ENCODE assay signal across 9 cellular contexts in genomic region chr1:40232444-40232843, GRCh38. TPM values are rescaled to one million over a fixed set of nuclear protein-coding genes. Genes with fewer than 3 reads are reported as not detected.
DNase-seq lines count a peak whose midpoint lies in the region; ATAC-seq and TF ChIP-seq lines count a peak whose summit lies in the region.
"Had no signal": no experiment of that assay in that cellular context is flagged by ENCODE, and none has a peak within 500 bp of the region (broad histone marks: within the 10 kb centered on the region; RNA-seq: fewer than 3 reads in every experiment).

No MANE protein-coding gene starts in this region.

- H4K8ac ChIP-seq in H9 (replicated peaks; ENCODE audit: insufficient read length, low read depth, low read length), result no peak overlapping the region

- H3K9me2 ChIP-seq in GM23248 (ENCODE audit: insufficient read depth), result no peaks in the 10 kb centered on the region; the same call in 1 of the 2 replicates

- no peak overlapping the region for H2BK5ac ChIP-seq in H9 (ENCODE audit: insufficient read length, low read length)

- no peak overlapping the region for H2AK5ac ChIP-seq in H9 (ENCODE audit: insufficient read length, low read length)

- H3K36me3 Mint-ChIP-seq in activated CD4-positive, alpha-beta T cell treated with anti-CD3 and anti-CD28 coated beads, Interleukin-2, amount 10 ng/mL, durations not matched to agents 7 days and 5 days (ENCODE audit: low read depth), result peaks cover 68% of the 10 kb centered on the region
- peaks cover 15 to 58% (median 34%) of the 10 kb centered on the region in 3 experiments; a peak in 6 of 7 replicates for H3K36me3 Mint-ChIP-seq in H9 (ENCODE audit: insufficient read depth in 1 of 3, low read depth in 3 of 3)

- no peak for TF ChIP-seq POLR2A in heart left ventricle (IDR thresholded peaks at IDR 0.05)

- no peaks in the 10 kb centered on the region for H3K9me3 ChIP-seq in heart left ventricle
- no peaks in the 10 kb centered on the region for H3K9me3 ChIP-seq in GM23248 (ENCODE audit: low read depth)
- no peaks in the 10 kb centered on the region for H3K9me3 ChIP-seq in H9 (ENCODE audit: control insufficient read depth, low read depth, low read length)

- peak overlapping the region; percentile 83 for H3K27ac Mint-ChIP-seq in activated CD4-positive, alpha-beta T cell treated with anti-CD3 and anti-CD28 coated beads, Interleukin-2, amount 10 ng/mL, durations not matched to agents 7 days and 5 days
- H3K27ac Mint-ChIP-seq in H9, result no peak overlapping the region

- peak overlapping the region; percentile 30 for H3K4me3 Mint-ChIP-seq in activated CD4-positive, alpha-beta T cell treated with anti-CD3 and anti-CD28 coated beads, Interleukin-2, amount 10 ng/mL, durations not matched to agents 7 days and 5 days
- H3K4me3 Mint-ChIP-seq in H9, result no peak overlapping the region

- no peaks in the 10 kb centered on the region; the same call in 1 of the 2 replicates for H4K20me1 ChIP-seq in GM23248 (ENCODE audit: insufficient read depth)
- H4K20me1 ChIP-seq in H9 (ENCODE audit: control insufficient read depth, insufficient read depth, insufficient read length), result no peaks in the 10 kb centered on the region

- WGBS in heart left ventricle, 4 donors, result 89 to 95% (median 91%) methylated on average over 4 of the region's 4 CpGs
- WGBS in GM23248 (ENCODE audit: low coverage in 1 of 2, low lambda C conversion rate in 2 of 2, missing lambda C conversion rate in 2 of 2), 2 experiments, result 96 to 98% methylated on average over 4 of the region's 4 CpGs
- no CpG with 5 or more reads among the region's 4 CpGs for WGBS in H9 (ENCODE audit: extremely low coverage, insufficient read length, low lambda C conversion rate)

- H3K9ac ChIP-seq in GM23248 (no peak overlapping the region), H9 (ENCODE audit: extremely low read depth, insufficient read length, low read length) (no peak overlapping the region)

- H3K23ac ChIP-seq in H9 (ENCODE audit: insufficient read length, low read depth, low read length), result no peak overlapping the region

- H2AFZ ChIP-seq in GM23248, result no peak overlapping the region
- no peak overlapping the region for H2AFZ ChIP-seq in H9 (ENCODE audit: low read length)

- POLR2A ChIA-PET in activated CD4-positive, alpha-beta T cell treated with anti-CD3 and anti-CD28 coated beads, Interleukin-2, amount 10 ng/mL, durations not matched to agents 7 days and 5 days (lab: Charles Lee), result no interaction called here

- H3K79me2 ChIP-seq in GM23248 (ENCODE audit: insufficient read depth), result peaks cover 65% of the 10 kb centered on the region
- no peaks in the 10 kb centered on the region for H3K79me2 ChIP-seq in H9 (ENCODE audit: insufficient read depth, low read length)

- H2BK120ac ChIP-seq in H9 (ENCODE audit: low read depth, low read length, poor library complexity, severe bottlenecking), result no peak overlapping the region

- H4K91ac ChIP-seq in H9 (ENCODE audit: insufficient read length, low read depth, low read length), result no peak overlapping the region

- H3K9me3 Mint-ChIP-seq in activated CD4-positive, alpha-beta T cell treated with anti-CD3 and anti-CD28 coated beads, Interleukin-2, amount 10 ng/mL, durations not matched to agents 7 days and 5 days, result peaks cover 1% of the 10 kb centered on the region
- no peaks in the 10 kb centered on the region for H3K9me3 Mint-ChIP-seq in H9

- H3K14ac ChIP-seq in H9 (ENCODE audit: insufficient read depth, low read length), result no peak overlapping the region

- in situ Hi-C loops in GM23248 (cut with MboI), result no loop called here

- no peak overlapping the region for H2BK15ac ChIP-seq in H9 (ENCODE audit: low read depth, low read length)

- no peaks in the 10 kb centered on the region for H3K79me1 ChIP-seq in H9 (ENCODE audit: insufficient read depth, low read depth, low read length, poor library complexity, severe bottlenecking)

- no peak overlapping the region for H2BK20ac ChIP-seq in H9 (ENCODE audit: low read depth, low read length, poor library complexity, severe bottlenecking)

- H3K4me1 ChIP-seq in heart left ventricle (no peaks in the 10 kb centered on the region), GM23248 (ENCODE audit: insufficient read depth) (no peaks in the 10 kb centered on the region), H9 (ENCODE audit: insufficient read depth, low read length) (no peaks in the 10 kb centered on the region)

- ATAC-seq in GM19351 (IDR thresholded peaks at IDR 0.05; ENCODE audit: unreplicated experiment), result peak; percentile 97
- peak; percentile 77 for ATAC-seq in HG03095 (IDR thresholded peaks at IDR 0.05; ENCODE audit: unreplicated experiment)
- ATAC-seq in heart left ventricle, result no peak

- H3K4me2 ChIP-seq in GM23248 (ENCODE audit: unreplicated experiment) (no peak overlapping the region), H9 (ENCODE audit: insufficient read depth, insufficient read length, low read length) (no peak overlapping the region)

- H3K4me3 ChIP-seq in heart left ventricle, result no peak overlapping the region
- no peak overlapping the region for H3K4me3 ChIP-seq in GM23248

- H3T11ph ChIP-seq in H9 (ENCODE audit: low read length), result no peak overlapping the region

- no peaks in the 10 kb centered on the region for H3K27me3 ChIP-seq in heart left ventricle
- no peaks in the 10 kb centered on the region for H3K27me3 ChIP-seq in GM23248 (replicated peaks; ENCODE audit: insufficient read depth)
- no peaks in the 10 kb centered on the region for H3K27me3 ChIP-seq in H9 (ENCODE audit: insufficient read depth, low read length)

- no peaks in the 10 kb centered on the region for H3K23me2 ChIP-seq in H9 (ENCODE audit: insufficient read length, low read depth, low read length, poor library complexity, severe bottlenecking)

- H3K4me1 Mint-ChIP-seq in activated CD4-positive, alpha-beta T cell treated with anti-CD3 and anti-CD28 coated beads, Interleukin-2, amount 10 ng/mL, durations not matched to agents 7 days and 5 days, result peaks cover 54% of the 10 kb centered on the region
- H3K4me1 Mint-ChIP-seq in H9, result no peaks in the 10 kb centered on the region

- 0 out of 2 replicates have a peak, but pooled peaks cover 6% of the 10 kb centered on the region for H3F3A ChIP-seq in GM23248 (ENCODE audit: insufficient read depth)

- no peak for TF ChIP-seq CTCF in heart left ventricle (IDR thresholded peaks at IDR 0.05)
- no peak for TF ChIP-seq CTCF in H9 (conservative IDR thresholded peaks at IDR 0.05)

- H3K36me3 ChIP-seq in heart left ventricle (peaks cover 0 to 90% (median 70%) of the 10 kb centered on the region in 9 donors), GM23248 (ENCODE audit: low read depth) (peaks cover 63% of the 10 kb centered on the region)

- no peak overlapping the region for H3K27ac ChIP-seq in heart left ventricle
- no peak overlapping the region for H3K27ac ChIP-seq in GM23248
- no peak overlapping the region for H3K27ac ChIP-seq in H9 (ENCODE audit: insufficient read length, low read depth, low read length)

- no peak overlapping the region for H3K4ac ChIP-seq in H9 (ENCODE audit: low read depth, low read length)

- H2BK12ac ChIP-seq in H9 (ENCODE audit: insufficient read length, low read depth, low read length), result no peak overlapping the region

- no peak overlapping the region for H4K5ac ChIP-seq in H9 (ENCODE audit: insufficient read length, low read depth, low read length)

- peak; percentile 94 for DNase-seq in activated CD4-positive, alpha-beta T cell treated with anti-CD3 and anti-CD28 coated beads, Interleukin-2, amount 10 ng/mL, durations not matched to agents 7 days and 5 days
- DNase-seq in stimulated activated CD4-positive, alpha-beta T cell treated with anti-CD3 and anti-CD28 coated beads, TNF-alpha, amount 100 ng/mL, for 48 hours (ENCODE audit: low read depth in 3 of 3), result peak; percentile 52 to 61 (median 58)
- DNase-seq in heart left ventricle (no peak), GM23248 (no peak), H9 (no peak), NCI-H2227 treated with DMSO at 0.1 percent for 48 hours (lab: John Stamatoyannopoulos, UW) (no peak)

- H3K56ac ChIP-seq in H9 (ENCODE audit: insufficient read length, low read depth, low read length), result no peak overlapping the region

- intact Hi-C loops in heart left ventricle (cut with DNase I), result loop anchor here in 1 of 10 donors (10.0 kb wide), 1 partner anchor 52 kb away; no protein-coding TSS in a partner anchor

- CTCF ChIA-PET in activated CD4-positive, alpha-beta T cell treated with anti-CD3 and anti-CD28 coated beads, Interleukin-2, amount 10 ng/mL, durations not matched to agents 7 days and 5 days (lab: Charles Lee), result interaction anchor here (0.5 to 1.8 kb wide), 3 partner anchors 75 to 179 kb away, joined by 3 to 6 read pairs (median 4); no protein-coding TSS in a partner anchor

- no peak overlapping the region for H3K18ac ChIP-seq in H9 (ENCODE audit: insufficient read length, low read depth, low read length)

- no peaks in the 10 kb centered on the region for H3K27me3 Mint-ChIP-seq in activated CD4-positive, alpha-beta T cell treated with anti-CD3 and anti-CD28 coated beads, Interleukin-2, amount 10 ng/mL, durations not matched to agents 7 days and 5 days
- H3K27me3 Mint-ChIP-seq in H9 (ENCODE audit: low read depth), result no peaks in the 10 kb centered on the region

RNA-seq across cellular contexts. Expression of gene TMCO2, which starts 15.3 kb away (rescaled TPM):
- total RNA-seq in activated CD4-positive, alpha-beta T cell treated with anti-CD3 and anti-CD28 coated beads, Interleukin-2, amount 10 ng/mL, durations not matched to agents 7 days and 5 days, result under 1 TPM; 0.30 to 0.42 TPM
- not detected for total RNA-seq in heart left ventricle
- polyA plus RNA-seq in heart left ventricle, result not detected
- total RNA-seq in GM23248 (2014; rRNA removed; shearing (Covaris generic)), result not detected in 2 replicates
- not detected in 2 replicates for polyA plus RNA-seq in GM23248 (2016; fragmentation: Nextera tagmentation; extraction: Ambion mirVana)
- total RNA-seq in H9 (2021), result not detected in 2 replicates
- total RNA-seq: fibroblast of lung had no signal
- polyA plus RNA-seq: fibroblast of lung had no signal

RNA-seq across cellular contexts. Expression of gene ZMPSTE24, which starts 25.6 kb away (rescaled TPM):
- 10 to 100 TPM; 24.7 to 28.8 TPM for total RNA-seq in activated CD4-positive, alpha-beta T cell treated with anti-CD3 and anti-CD28 coated beads, Interleukin-2, amount 10 ng/mL, durations not matched to agents 7 days and 5 days
- total RNA-seq in heart left ventricle, result 10 to 100 TPM; 26.6 to 43.4 (median 31.7) TPM
- 10 to 100 TPM; 20.3 to 45.8 TPM for polyA plus RNA-seq in heart left ventricle
- total RNA-seq in GM23248 (2014; rRNA removed; shearing (Covaris generic)), result 79.9 and 83.2 TPM in 2 replicates
- 61.7 and 63.2 TPM in 2 replicates for polyA plus RNA-seq in GM23248 (2016; fragmentation: Nextera tagmentation; extraction: Ambion mirVana)
- total RNA-seq in H9 (2021), result 47.6 and 47.7 TPM in 2 replicates

Comparison
In these comparisons a context has a peak if more than half of its experiments do, and no peak if none do; other contexts are left out.
1. ATAC-seq: peak in GM19351 (single experiment) and HG03095 (single experiment); none in heart left ventricle (0 of 4).
2. DNase-seq: peak in activated CD4-positive, alpha-beta T cell treated with anti-CD3 and anti-CD28 coated beads, Interleukin-2, amount 10 ng/mL, durations not matched to agents 7 days and 5 days (single experiment) and stimulated activated CD4-positive, alpha-beta T cell treated with anti-CD3 and anti-CD28 coated beads, TNF-alpha, amount 100 ng/mL, for 48 hours (3 of 3); none in heart left ventricle (0 of 5), GM23248 (single experiment), H9 (single experiment) and NCI-H2227 treated with DMSO at 0.1 percent for 48 hours (single experiment).